15 cellular contexts compared by ENCODE assay signal in genomic region chr15:36757189-36757814, GRCh38.
A peak's percentile ranks its signal among the peaks of the same experiment; 100 is the strongest.
DNase-seq lines count a peak whose midpoint lies in the region; ATAC-seq and TF ChIP-seq lines count a peak whose summit lies in the region.
"Had no signal": no experiment of that assay in that cellular context is flagged by ENCODE, and none has a peak within 500 bp of the region (broad histone marks: within the 10 kb centered on the region; RNA-seq: fewer than 3 reads in every experiment).

No MANE protein-coding gene starts in this region.

- ATAC-seq in activated T-cell treated with anti-CD3 and anti-CD28 coated beads, Interleukin-2, amount 50 U/mL, for 72 hours (replicated peaks in 1 of 2) = peak; percentile 51 to 64
- peak; percentile 92 for ATAC-seq in PC-3
- no peak for ATAC-seq in GM21529 (IDR thresholded peaks at IDR 0.05; ENCODE audit: unreplicated experiment)
- ATAC-seq: A549 had no signal

- H3K27ac ChIP-seq in PC-3 (ENCODE audit: low read length) = no peak overlapping the region
- H3K27ac ChIP-seq in osteoblast (ENCODE audit: low read depth, low read length) = no peak overlapping the region
- H3K27ac ChIP-seq in colonic mucosa = no peak overlapping the region
- H3K27ac ChIP-seq: A549, esophagus muscularis mucosa had no signal

- H3K9me3 ChIP-seq in PC-3 (ENCODE audit: low read length) (no peaks in the 10 kb centered on the region), osteoblast (ENCODE audit: low read depth, low read length) (no peaks in the 10 kb centered on the region), colonic mucosa (no peaks in the 10 kb centered on the region)
- H3K9me3 ChIP-seq: A549, esophagus muscularis mucosa, HAP-1 had no signal

- peaks cover 7 to 10% of the 10 kb centered on the region in 2 donors for H3K36me3 Mint-ChIP-seq in activated T-cell treated with anti-CD3 and anti-CD28 coated beads, Interleukin-2, amount 50 U/mL, for 72 hours (ENCODE audit: insufficient read depth in 2 of 2)
- peaks cover 45% of the 10 kb centered on the region for H3K36me3 Mint-ChIP-seq in activated T-cell treated with anti-CD3 and anti-CD28 coated beads, Interleukin-2, amount 50 U/mL, for 24 hours (ENCODE audit: low read depth)
- peaks cover 35% of the 10 kb centered on the region for H3K36me3 Mint-ChIP-seq in brain

- H4K20me1 ChIP-seq in PC-3 (ENCODE audit: low read length) (no peaks in the 10 kb centered on the region), osteoblast (ENCODE audit: insufficient read depth, low read length) (no peaks in the 10 kb centered on the region)

- no peak overlapping the region for H3K4me2 ChIP-seq in PC-3 (ENCODE audit: low read length)
- no peak overlapping the region for H3K4me2 ChIP-seq in osteoblast (ENCODE audit: insufficient read depth, low read length)
- H3K4me2 ChIP-seq: A549 had no signal

- H3K9ac ChIP-seq in PC-3 (ENCODE audit: low read length) (no peak overlapping the region), colonic mucosa (ENCODE audit: low read depth in 2 of 2, low read length in 2 of 2) (no peak overlapping the region)

- POLR2A ChIA-PET in PC-3 (lab: Charles Lee; ENCODE audit: unreplicated experiment) = no interaction called here

- TF ChIP-seq CTCF in PC-3 (conservative IDR thresholded peaks at IDR 0.05; ENCODE audit: low read depth, low read length) = no peak
- TF ChIP-seq CTCF in brain (conservative IDR thresholded peaks at IDR 0.05) = no peak
- TF ChIP-seq CTCF in osteoblast (IDR thresholded peaks at IDR 0.05; ENCODE audit: extremely low read depth, low read depth, low read length) = no peak
- no peak for TF ChIP-seq CTCF in colonic mucosa (IDR thresholded peaks at IDR 0.05)

- H2AFZ ChIP-seq in PC-3 (ENCODE audit: low read length) = no peak overlapping the region
- no peak overlapping the region for H2AFZ ChIP-seq in osteoblast (ENCODE audit: low read length)

- CTCF ChIA-PET in PC-3 (lab: Charles Lee) = no interaction called here

- no peak overlapping the region for H3K4me3 ChIP-seq in PC-3 (ENCODE audit: low read length)
- H3K4me3 ChIP-seq in osteoblast (ENCODE audit: insufficient read depth, low read length) = no peak overlapping the region
- H3K4me3 ChIP-seq in colonic mucosa = no peak overlapping the region
- H3K4me3 ChIP-seq: A549, esophagus muscularis mucosa, HAP-1 had no signal

- H3F3A ChIP-seq in PC-3 (ENCODE audit: low read length, unreplicated experiment) = no peaks in the 10 kb centered on the region

- H3K4me3 Mint-ChIP-seq in activated T-cell treated with anti-CD3 and anti-CD28 coated beads, Interleukin-2, amount 50 U/mL, for 72 hours = no peak overlapping the region
- no peak overlapping the region for H3K4me3 Mint-ChIP-seq in activated T-cell treated with anti-CD3 and anti-CD28 coated beads, Interleukin-2, amount 50 U/mL, for 24 hours
- H3K4me3 Mint-ChIP-seq in brain = no peak overlapping the region
- H3K4me3 Mint-ChIP-seq: central memory CD8-positive, alpha-beta T cell had no signal

- in situ Hi-C loops in G401 (cut with HindIII; ENCODE audit: low sequenced_read_pairs) = no loop called here

- H3K27me3 Mint-ChIP-seq in activated T-cell treated with anti-CD3 and anti-CD28 coated beads, Interleukin-2, amount 50 U/mL, for 72 hours (ENCODE audit: low read depth) = no peaks in the 10 kb centered on the region
- no peaks in the 10 kb centered on the region for H3K27me3 Mint-ChIP-seq in activated T-cell treated with anti-CD3 and anti-CD28 coated beads, Interleukin-2, amount 50 U/mL, for 24 hours
- peaks cover 3% of the 10 kb centered on the region for H3K27me3 Mint-ChIP-seq in brain
- H3K27me3 Mint-ChIP-seq: central memory CD8-positive, alpha-beta T cell had no signal

- intact Hi-C loops in PC-3 (cut with micrococcal nuclease) (no loop called here), colonic mucosa (cut with DNase I) (no loop called here)

- no peaks in the 10 kb centered on the region for H3K4me1 Mint-ChIP-seq in activated T-cell treated with anti-CD3 and anti-CD28 coated beads, Interleukin-2, amount 50 U/mL, for 72 hours (ENCODE audit: low read depth)
- H3K4me1 Mint-ChIP-seq in activated T-cell treated with anti-CD3 and anti-CD28 coated beads, Interleukin-2, amount 50 U/mL, for 24 hours (ENCODE audit: low read depth) = peaks cover 4% of the 10 kb centered on the region
- H3K4me1 Mint-ChIP-seq in brain = peaks cover 68% of the 10 kb centered on the region
- H3K4me1 Mint-ChIP-seq: central memory CD8-positive, alpha-beta T cell had no signal

- H3K27ac Mint-ChIP-seq in activated T-cell treated with anti-CD3 and anti-CD28 coated beads, Interleukin-2, amount 50 U/mL, for 72 hours = no peak overlapping the region
- H3K27ac Mint-ChIP-seq in activated T-cell treated with anti-CD3 and anti-CD28 coated beads, Interleukin-2, amount 50 U/mL, for 24 hours = no peak overlapping the region
- peak overlapping the region in 4 of 5 experiments; percentile 31 to 93 (median 62) for H3K27ac Mint-ChIP-seq in brain

- peak; percentile 1 for DNase-seq in activated T-cell treated with anti-CD3 and anti-CD28 coated beads, Interleukin-2, amount 50 U/mL, for 72 hours
- DNase-seq in activated T-cell treated with anti-CD3 and anti-CD28 coated beads, Interleukin-2, amount 50 U/mL, for 24 hours = no peak
- DNase-seq in PC-3 = peak; percentile 27
- peak; percentile 19 for DNase-seq in osteoblast (ENCODE audit: insufficient read length, low spot score, missing footprints)
- DNase-seq in colonic mucosa = no peak
- no peak for DNase-seq in G401 (ENCODE audit: low spot score)
- DNase-seq: Calu3; mesendoderm; stimulated activated CD8-positive, alpha-beta memory T cell treated with anti-CD3 and anti-CD28 coated beads, Interleukin-4, amount 100 ng/mL, for 48 hours had no signal

- H3K9me2 ChIP-seq in PC-3 (replicated peaks; ENCODE audit: low read length) = no peaks in the 10 kb centered on the region

- no TSS peak for BruUV-seq in PC-3 (replicated peaks; lab: Mats Ljungman, UMichigan)

- H3K79me2 ChIP-seq in PC-3 (ENCODE audit: low read length) (no peaks in the 10 kb centered on the region), osteoblast (ENCODE audit: insufficient read depth, low read length) (no peaks in the 10 kb centered on the region)

- H3K9me3 Mint-ChIP-seq in activated T-cell treated with anti-CD3 and anti-CD28 coated beads, Interleukin-2, amount 50 U/mL, for 72 hours = peaks cover 2 to 3% of the 10 kb centered on the region in 2 donors
- peaks cover 11% of the 10 kb centered on the region for H3K9me3 Mint-ChIP-seq in activated T-cell treated with anti-CD3 and anti-CD28 coated beads, Interleukin-2, amount 50 U/mL, for 24 hours
- H3K9me3 Mint-ChIP-seq in brain = peaks cover 3 to 11% (median 7%) of the 10 kb centered on the region in 5 experiments

- no peaks in the 10 kb centered on the region for H3K36me3 ChIP-seq in PC-3 (ENCODE audit: low read depth, low read length)
- no peaks in the 10 kb centered on the region for H3K36me3 ChIP-seq in osteoblast (ENCODE audit: insufficient read depth, low read length)
- no peaks in the 10 kb centered on the region for H3K36me3 ChIP-seq in colonic mucosa
- H3K36me3 ChIP-seq: HAP-1 had no signal

- no peaks in the 10 kb centered on the region for H3K4me1 ChIP-seq in PC-3 (ENCODE audit: insufficient read depth, low read length)
- H3K4me1 ChIP-seq in osteoblast (ENCODE audit: insufficient read depth, low read length) = no peaks in the 10 kb centered on the region
- no peaks in the 10 kb centered on the region for H3K4me1 ChIP-seq in colonic mucosa
- H3K4me1 ChIP-seq: A549, esophagus muscularis mucosa had no signal

- H3K27me3 ChIP-seq in PC-3 (ENCODE audit: low read length) (no peaks in the 10 kb centered on the region), osteoblast (ENCODE audit: insufficient read depth, low read length) (no peaks in the 10 kb centered on the region), colonic mucosa (no peaks in the 10 kb centered on the region)
- H3K27me3 ChIP-seq: esophagus muscularis mucosa had no signal

Comparison
In these comparisons a context has a peak if more than half of its experiments do, and no peak if none do; other contexts are left out.
1. DNase-seq: peak in activated T-cell treated with anti-CD3 and anti-CD28 coated beads, Interleukin-2, amount 50 U/mL, for 72 hours (2 of 2), PC-3 (single experiment) and osteoblast (single experiment); none in activated T-cell treated with anti-CD3 and anti-CD28 coated beads, Interleukin-2, amount 50 U/mL, for 24 hours (single experiment), colonic mucosa (single experiment) and G401 (single experiment).
2. H3K27ac Mint-ChIP-seq: peak in brain (4 of 5); none in activated T-cell treated with anti-CD3 and anti-CD28 coated beads, Interleukin-2, amount 50 U/mL, for 72 hours (single experiment) and activated T-cell treated with anti-CD3 and anti-CD28 coated beads, Interleukin-2, amount 50 U/mL, for 24 hours (single experiment).